In the genomic region with DNA sequence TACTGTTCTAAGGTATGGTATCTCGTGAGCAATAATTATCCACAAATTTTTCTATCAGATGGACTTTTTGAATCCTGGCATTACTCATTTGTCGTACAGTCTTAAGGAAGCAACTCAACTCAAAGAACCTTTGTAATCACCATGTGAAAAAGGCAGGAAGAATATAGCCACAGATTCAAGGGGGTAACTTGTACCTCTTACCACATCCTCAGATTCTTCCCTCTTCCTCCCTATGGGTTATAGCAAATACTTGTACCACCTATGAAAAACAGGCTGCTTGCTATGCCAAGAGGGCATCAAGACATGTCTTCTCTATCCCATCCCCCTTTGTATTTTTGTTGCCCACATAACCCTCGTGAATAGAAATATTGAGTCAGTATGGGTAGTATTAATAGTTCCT, we compare ENCODE assay signal across 35 cellular contexts.
"Had no signal": no experiment of that assay in that cellular context is flagged by ENCODE, and none has a peak within 500 bp of the region (broad histone marks: within the 10 kb centered on the region; RNA-seq: fewer than 3 reads in every experiment).

No MANE protein-coding gene starts in this region.

- ATAC-seq: activated CD4-positive, alpha-beta T cell treated with anti-CD3 and anti-CD28 coated beads for 36 hours; activated CD4-positive, CD25-positive, alpha-beta regulatory T cell treated with anti-CD3 and anti-CD28 coated beads, Interleukin-2, amount 50 U/mL, for 24 hours; activated CD8-positive, alpha-beta memory T cell treated with anti-CD3 and anti-CD28 coated beads, Interleukin-2, amount 10 ng/mL, durations not matched to agents 7 days and 5 days; activated CD8-positive, alpha-beta T cell treated with anti-CD3 and anti-CD28 coated beads, Interleukin-2, amount 10 ng/mL, durations not matched to agents 7 days and 5 days; activated naive CD8-positive, alpha-beta T cell treated with anti-CD3 and anti-CD28 coated beads, Interleukin-2, amount 50 U/mL, for 24 hours; body of pancreas had no signal

- H3K9me3 ChIP-seq: body of pancreas, breast epithelium had no signal

- H3K27me3 ChIP-seq: body of pancreas, brain microvascular endothelial cell, breast epithelium had no signal

- H3K27ac Mint-ChIP-seq: activated B cell treated with CpG ODN at 0.5 μM for 24 hours; activated CD4-positive, alpha-beta memory T cell treated with anti-CD3 and anti-CD28 coated beads, Interleukin-2, amount 10 ng/mL, durations not matched to agents 7 days and 5 days; activated CD4-positive, alpha-beta T cell treated with anti-CD3 and anti-CD28 coated beads for 36 hours; activated CD4-positive, alpha-beta T cell treated with anti-CD3 and anti-CD28 coated beads, Interleukin-2, amount 10 ng/mL, durations not matched to agents 7 days and 5 days; activated CD8-positive, alpha-beta memory T cell treated with anti-CD3 and anti-CD28 coated beads, Interleukin-2, amount 10 ng/mL, durations not matched to agents 7 days and 5 days; activated CD8-positive, alpha-beta T cell treated with anti-CD3 and anti-CD28 coated beads, Interleukin-2, amount 10 ng/mL, durations not matched to agents 7 days and 5 days; activated naive CD4-positive, alpha-beta T cell treated with anti-CD3 and anti-CD28 coated beads, Interleukin-2, amount 10 ng/mL, durations not matched to agents 7 days and 5 days; activated naive CD4-positive, alpha-beta T cell treated with anti-CD3 and anti-CD28 coated beads, Interleukin-2, amount 50 U/mL, for 24 hours; activated naive CD8-positive, alpha-beta T cell; activated naive CD8-positive, alpha-beta T cell treated with anti-CD3 and anti-CD28 coated beads, Interleukin-2, amount 10 ng/mL, durations not matched to agents 7 days and 5 days; activated naive CD8-positive, alpha-beta T cell treated with anti-CD3 and anti-CD28 coated beads, Interleukin-2, amount 50 U/mL, for 24 hours; activated T-cell treated with anti-CD3 and anti-CD28 coated beads, Interleukin-2, amount 50 U/mL, for 24 hours; activated T-helper 2 cell treated with anti-CD3 and anti-CD28 coated beads, Interferon-gamma antibody, Interleukin-2, Interleukin-4, amounts not matched to agents 10 μg/mL and 5 μg/mL and 100 μg/mL, durations not matched to agents 14 hours and 24 hours and 36 hours; T-helper 1 cell treated with Interleukin-12 subunit alpha and Interleukin-12 subunit beta and Interleukin-4 antibody, amounts not matched to agents 30 μg/mL and 1 μg/mL, for 36 hours; T-helper 2 cell treated with Interferon-gamma antibody and Interleukin-4, amounts not matched to agents 5 μg/mL and 100 μg/mL, for 36 hours had no signal

- H3K36me3 ChIP-seq: brain microvascular endothelial cell, breast epithelium had no signal

- H3K4me3 ChIP-seq: body of pancreas, breast epithelium had no signal

- H3K4me1 Mint-ChIP-seq: activated B cell treated with CpG ODN at 0.5 μM for 24 hours; activated CD4-positive, alpha-beta memory T cell treated with anti-CD3 and anti-CD28 coated beads, Interleukin-2, amount 10 ng/mL, durations not matched to agents 7 days and 5 days; activated CD4-positive, alpha-beta T cell treated with anti-CD3 and anti-CD28 coated beads for 36 hours; activated CD4-positive, alpha-beta T cell treated with anti-CD3 and anti-CD28 coated beads, Interleukin-2, amount 10 ng/mL, durations not matched to agents 7 days and 5 days; activated CD8-positive, alpha-beta memory T cell treated with anti-CD3 and anti-CD28 coated beads, Interleukin-2, amount 10 ng/mL, durations not matched to agents 7 days and 5 days; activated naive CD4-positive, alpha-beta T cell treated with anti-CD3 and anti-CD28 coated beads, Interleukin-2, amount 10 ng/mL, durations not matched to agents 7 days and 5 days; activated naive CD4-positive, alpha-beta T cell treated with anti-CD3 and anti-CD28 coated beads, Interleukin-2, amount 50 U/mL, for 24 hours; activated naive CD8-positive, alpha-beta T cell treated with anti-CD3 and anti-CD28 coated beads, Interleukin-2, amount 50 U/mL, for 24 hours had no signal

- H3K4me1 ChIP-seq: body of pancreas, breast epithelium had no signal

- H3K27me3 Mint-ChIP-seq: activated B cell treated with CpG ODN at 0.5 μM for 24 hours; activated CD4-positive, alpha-beta memory T cell treated with anti-CD3 and anti-CD28 coated beads, Interleukin-2, amount 10 ng/mL, durations not matched to agents 7 days and 5 days; activated CD4-positive, alpha-beta T cell treated with anti-CD3 and anti-CD28 coated beads, Interleukin-2, amount 10 ng/mL, durations not matched to agents 7 days and 5 days; activated CD8-positive, alpha-beta memory T cell treated with anti-CD3 and anti-CD28 coated beads, Interleukin-2, amount 10 ng/mL, durations not matched to agents 7 days and 5 days; activated naive CD4-positive, alpha-beta T cell treated with anti-CD3 and anti-CD28 coated beads, Interleukin-2, amount 10 ng/mL, durations not matched to agents 7 days and 5 days; activated naive CD4-positive, alpha-beta T cell treated with anti-CD3 and anti-CD28 coated beads, Interleukin-2, amount 50 U/mL, for 24 hours; activated naive CD8-positive, alpha-beta T cell treated with anti-CD3 and anti-CD28 coated beads, Interleukin-2, amount 10 ng/mL, durations not matched to agents 7 days and 5 days; activated naive CD8-positive, alpha-beta T cell treated with anti-CD3 and anti-CD28 coated beads, Interleukin-2, amount 50 U/mL, for 24 hours had no signal

- DNase-seq: activated B cell treated with CpG ODN at 0.5 μM for 24 hours; activated CD4-positive, alpha-beta memory T cell treated with anti-CD3 and anti-CD28 coated beads, Interleukin-2, amount 10 ng/mL, durations not matched to agents 7 days and 5 days; activated CD4-positive, alpha-beta T cell treated with anti-CD3 and anti-CD28 coated beads for 1 hour; activated CD4-positive, alpha-beta T cell treated with anti-CD3 and anti-CD28 coated beads for 36 hours; activated CD4-positive, alpha-beta T cell treated with anti-CD3 and anti-CD28 coated beads for 48 hours; activated CD4-positive, alpha-beta T cell treated with anti-CD3 and anti-CD28 coated beads, Interleukin-2, amount 10 ng/mL, durations not matched to agents 7 days and 5 days; activated CD4-positive, alpha-beta T cell treated with anti-CD3 and anti-CD28 coated beads, Interleukin-2, amount 50 U/mL, for 48 hours; activated CD8-positive, alpha-beta memory T cell treated with anti-CD3 and anti-CD28 coated beads for 24 hours; activated CD8-positive, alpha-beta memory T cell treated with anti-CD3 and anti-CD28 coated beads, Interleukin-2, amount 10 ng/mL, durations not matched to agents 7 days and 5 days; activated CD8-positive, alpha-beta memory T cell treated with anti-CD3 and anti-CD28 coated beads, Interleukin-2, amount 50 U/mL, for 48 hours; activated CD8-positive, alpha-beta T cell treated with anti-CD3 and anti-CD28 coated beads, Interleukin-2, amount 10 ng/mL, durations not matched to agents 7 days and 5 days; activated effector memory CD4-positive, alpha-beta T cell treated with Interleukin-2 at 50 U/mL for 16 hours; activated gamma-delta T cell; activated naive CD4-positive, alpha-beta T cell treated with anti-CD3 and anti-CD28 coated beads, Interleukin-2, amount 10 ng/mL, durations not matched to agents 7 days and 5 days; activated naive CD4-positive, alpha-beta T cell treated with Interleukin-2 at 50 U/mL for 16 hours; activated naive CD8-positive, alpha-beta T cell treated with anti-CD3 and anti-CD28 coated beads, Interleukin-2, amount 10 ng/mL, durations not matched to agents 7 days and 5 days; activated naive CD8-positive, alpha-beta T cell treated with anti-CD3 and anti-CD28 coated beads, Interleukin-2, amount 50 U/mL, for 24 hours; activated T-cell treated with anti-CD3 and anti-CD28 coated beads, Interleukin-2, amount 50 U/mL, for 24 hours; activated T-cell treated with anti-CD3 and anti-CD28 coated beads, Interleukin-2, amount 50 U/mL, for 48 hours; amniotic stem cell; aorta; body of pancreas; brain microvascular endothelial cell; central memory CD4-positive, alpha-beta T cell; T-helper 1 cell; T-helper 2 cell; T-helper 9 cell had no signal

- H3K9me3 Mint-ChIP-seq: activated B cell treated with CpG ODN at 0.5 μM for 24 hours; activated CD4-positive, alpha-beta memory T cell treated with anti-CD3 and anti-CD28 coated beads, Interleukin-2, amount 10 ng/mL, durations not matched to agents 7 days and 5 days; activated CD4-positive, alpha-beta T cell treated with anti-CD3 and anti-CD28 coated beads, Interleukin-2, amount 10 ng/mL, durations not matched to agents 7 days and 5 days; activated naive CD4-positive, alpha-beta T cell treated with anti-CD3 and anti-CD28 coated beads, Interleukin-2, amount 10 ng/mL, durations not matched to agents 7 days and 5 days; activated naive CD4-positive, alpha-beta T cell treated with anti-CD3 and anti-CD28 coated beads, Interleukin-2, amount 50 U/mL, for 24 hours; activated naive CD8-positive, alpha-beta T cell treated with anti-CD3 and anti-CD28 coated beads, Interleukin-2, amount 50 U/mL, for 24 hours; activated T-cell treated with anti-CD3 and anti-CD28 coated beads, Interleukin-2, amount 50 U/mL, for 24 hours; activated T-helper 2 cell treated with anti-CD3 and anti-CD28 coated beads, Interferon-gamma antibody, Interleukin-2, Interleukin-4, amounts not matched to agents 10 μg/mL and 5 μg/mL and 100 μg/mL, durations not matched to agents 14 hours and 24 hours and 36 hours; T-helper 1 cell treated with Interleukin-12 subunit alpha and Interleukin-12 subunit beta and Interleukin-4 antibody, amounts not matched to agents 30 μg/mL and 1 μg/mL, for 36 hours; T-helper 2 cell treated with Interferon-gamma antibody and Interleukin-4, amounts not matched to agents 5 μg/mL and 100 μg/mL, for 36 hours had no signal

- H3K4me3 Mint-ChIP-seq: activated B cell treated with CpG ODN at 0.5 μM for 24 hours; activated CD4-positive, alpha-beta memory T cell treated with anti-CD3 and anti-CD28 coated beads, Interleukin-2, amount 10 ng/mL, durations not matched to agents 7 days and 5 days; activated CD4-positive, alpha-beta T cell treated with anti-CD3 and anti-CD28 coated beads for 36 hours; activated CD4-positive, alpha-beta T cell treated with anti-CD3 and anti-CD28 coated beads, Interleukin-2, amount 10 ng/mL, durations not matched to agents 7 days and 5 days; activated CD8-positive, alpha-beta memory T cell treated with anti-CD3 and anti-CD28 coated beads, Interleukin-2, amount 10 ng/mL, durations not matched to agents 7 days and 5 days; activated CD8-positive, alpha-beta T cell treated with anti-CD3 and anti-CD28 coated beads, Interleukin-2, amount 10 ng/mL, durations not matched to agents 7 days and 5 days; activated naive CD4-positive, alpha-beta T cell treated with anti-CD3 and anti-CD28 coated beads, Interleukin-2, amount 10 ng/mL, durations not matched to agents 7 days and 5 days; activated naive CD4-positive, alpha-beta T cell treated with anti-CD3 and anti-CD28 coated beads, Interleukin-2, amount 50 U/mL, for 24 hours; activated naive CD8-positive, alpha-beta T cell; activated naive CD8-positive, alpha-beta T cell treated with anti-CD3 and anti-CD28 coated beads, Interleukin-2, amount 10 ng/mL, durations not matched to agents 7 days and 5 days; activated naive CD8-positive, alpha-beta T cell treated with anti-CD3 and anti-CD28 coated beads, Interleukin-2, amount 50 U/mL, for 24 hours; activated T-cell treated with anti-CD3 and anti-CD28 coated beads, Interleukin-2, amount 50 U/mL, for 24 hours; T-helper 1 cell treated with Interleukin-12 subunit alpha and Interleukin-12 subunit beta and Interleukin-4 antibody, amounts not matched to agents 30 μg/mL and 1 μg/mL, for 36 hours; T-helper 2 cell treated with Interferon-gamma antibody and Interleukin-4, amounts not matched to agents 5 μg/mL and 100 μg/mL, for 36 hours had no signal

- H3K27ac ChIP-seq: body of pancreas, brain microvascular endothelial cell, breast epithelium, VCaP had no signal

- H3K36me3 Mint-ChIP-seq: activated CD8-positive, alpha-beta memory T cell treated with anti-CD3 and anti-CD28 coated beads, Interleukin-2, amount 10 ng/mL, durations not matched to agents 7 days and 5 days; activated naive CD4-positive, alpha-beta T cell treated with anti-CD3 and anti-CD28 coated beads, Interleukin-2, amount 10 ng/mL, durations not matched to agents 7 days and 5 days; activated naive CD4-positive, alpha-beta T cell treated with anti-CD3 and anti-CD28 coated beads, Interleukin-2, amount 50 U/mL, for 24 hours; activated naive CD8-positive, alpha-beta T cell; activated naive CD8-positive, alpha-beta T cell treated with anti-CD3 and anti-CD28 coated beads, Interleukin-2, amount 10 ng/mL, durations not matched to agents 7 days and 5 days had no signal
